15 cellular contexts compared by ENCODE assay signal in the genomic region with DNA sequence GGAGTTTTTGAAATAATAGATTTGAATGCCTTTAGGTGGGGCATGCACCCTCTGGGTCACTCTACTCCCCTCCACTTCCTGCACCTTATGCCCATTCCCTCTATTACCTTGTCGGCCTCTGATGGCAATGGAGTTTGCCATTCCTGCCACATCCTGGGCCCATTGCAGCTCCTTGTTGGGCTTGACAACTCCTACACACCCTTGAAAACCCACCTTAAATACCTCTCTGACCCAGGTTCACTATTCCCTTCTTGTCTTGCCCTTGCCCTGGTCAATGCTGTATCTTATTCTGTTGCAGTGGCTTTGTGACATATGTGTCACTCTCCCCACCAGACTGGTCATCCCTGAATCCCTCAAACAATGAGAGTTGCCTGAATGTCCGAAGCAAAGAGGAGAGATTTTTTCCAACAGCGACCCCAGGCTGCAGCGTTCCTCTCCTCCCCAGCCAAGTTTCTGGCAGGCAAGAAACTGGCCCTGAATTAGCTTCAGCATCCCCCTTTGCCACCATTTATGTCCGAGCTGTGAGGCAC. TPM values are rescaled to one million over a fixed set of nuclear protein-coding genes. Genes with fewer than 3 reads are reported as not detected.
DNase-seq lines count a peak whose midpoint lies in the region; ATAC-seq and TF ChIP-seq lines count a peak whose summit lies in the region.
"Had no signal": no experiment of that assay in that cellular context is flagged by ENCODE, and none has a peak within 500 bp of the region (broad histone marks: within the 10 kb centered on the region; RNA-seq: fewer than 3 reads in every experiment).

No MANE protein-coding gene starts in this region.

- DNase-seq in GM10266 (ENCODE audit: extremely low spot score) (no peak), islet precursor cell (peak; percentile 47), OCI-M2 (lab: John Stamatoyannopoulos, UW; ENCODE audit: unreplicated experiment) (no peak), NCI-H748 treated with DMSO at 0.1 percent for 48 hours (lab: John Stamatoyannopoulos, UW) (no peak), NCI-H1092 (lab: John Stamatoyannopoulos, UW) (no peak)
- DNase-seq in activated CD8-positive, alpha-beta T cell treated with anti-CD3 and anti-CD28 coated beads, Interleukin-2, amount 10 ng/mL, durations not matched to agents 7 days and 5 days, result peak; percentile 32
- DNase-seq: AML-193, colonic mucosa, KG1, mammary epithelial cell, WERI-Rb-1 had no signal

- peaks cover 77% of the 10 kb centered on the region for H3K4me1 Mint-ChIP-seq in activated CD8-positive, alpha-beta T cell treated with anti-CD3 and anti-CD28 coated beads, Interleukin-2, amount 10 ng/mL, durations not matched to agents 7 days and 5 days (ENCODE audit: low read depth)

- peak overlapping the region; percentile 98 for H3K4me2 ChIP-seq in BLaER1

- peak overlapping the region; percentile 93 for H3K27ac Mint-ChIP-seq in activated CD8-positive, alpha-beta T cell treated with anti-CD3 and anti-CD28 coated beads, Interleukin-2, amount 10 ng/mL, durations not matched to agents 7 days and 5 days

- H4K20me1 ChIP-seq in BLaER1, result no peaks in the 10 kb centered on the region

- H3K36me3 Mint-ChIP-seq in activated CD8-positive, alpha-beta T cell treated with anti-CD3 and anti-CD28 coated beads, Interleukin-2, amount 10 ng/mL, durations not matched to agents 7 days and 5 days (ENCODE audit: low read depth), result peaks cover 76% of the 10 kb centered on the region

- peak overlapping the region; percentile 63; the same call in 1 of the 2 replicates for H3K9ac ChIP-seq in BLaER1
- H3K9ac ChIP-seq: parathyroid adenoma had no signal

- POLR2A ChIA-PET in activated CD8-positive, alpha-beta T cell treated with anti-CD3 and anti-CD28 coated beads, Interleukin-2, amount 10 ng/mL, durations not matched to agents 7 days and 5 days (lab: Charles Lee), result interaction anchor here (0.6 to 20.0 kb wide), 14 partner anchors 10 to 241 kb away, joined by 3 to 454 read pairs (median 6); a partner anchor contains a TSS

- H3K27me3 Mint-ChIP-seq in activated CD8-positive, alpha-beta T cell treated with anti-CD3 and anti-CD28 coated beads, Interleukin-2, amount 10 ng/mL, durations not matched to agents 7 days and 5 days (ENCODE audit: low read depth), result no peaks in the 10 kb centered on the region

- peak overlapping the region; percentile 63 for H3K27ac ChIP-seq in BLaER1
- H3K27ac ChIP-seq: colonic mucosa, parathyroid adenoma, WERI-Rb-1 had no signal

- peak overlapping the region; percentile 86 for H3K4me3 Mint-ChIP-seq in activated CD8-positive, alpha-beta T cell treated with anti-CD3 and anti-CD28 coated beads, Interleukin-2, amount 10 ng/mL, durations not matched to agents 7 days and 5 days

- no peaks in the 10 kb centered on the region for H3K36me3 ChIP-seq in BLaER1
- H3K36me3 ChIP-seq: colonic mucosa, WERI-Rb-1 had no signal

- no peak for ATAC-seq in activated CD8-positive, alpha-beta T cell treated with anti-CD3 and anti-CD28 coated beads, Interleukin-2, amount 10 ng/mL, durations not matched to agents 7 days and 5 days
- ATAC-seq in HG03439 (IDR thresholded peaks at IDR 0.05; ENCODE audit: unreplicated experiment), result no peak

- no peaks in the 10 kb centered on the region for H3K27me3 ChIP-seq in BLaER1
- H3K27me3 ChIP-seq: colonic mucosa had no signal

- CTCF ChIA-PET in activated CD8-positive, alpha-beta T cell treated with anti-CD3 and anti-CD28 coated beads, Interleukin-2, amount 10 ng/mL, durations not matched to agents 7 days and 5 days (lab: Charles Lee), result interaction anchor here (0.7 to 21.1 kb wide), 14 partner anchors 14 to 201 kb away, joined by 3 to 618 read pairs (median 28); a partner anchor contains a TSS

- peak; percentile 26 for TF ChIP-seq CTCF in GM10266 (IDR thresholded peaks at IDR 0.05; ENCODE audit: control insufficient read depth, insufficient read depth, low read depth, missing control alignments)

- H3K4me3 ChIP-seq in BLaER1, result peak overlapping the region; percentile 64
- H3K4me3 ChIP-seq: colonic mucosa had no signal

- H3K4me1 ChIP-seq in BLaER1, result peaks cover 85% of the 10 kb centered on the region
- H3K4me1 ChIP-seq: parathyroid adenoma had no signal

- H3K9me3 ChIP-seq in BLaER1, result peaks cover 14% of the 10 kb centered on the region
- H3K9me3 ChIP-seq: colonic mucosa had no signal

- peaks cover 4% of the 10 kb centered on the region for H3K9me3 Mint-ChIP-seq in activated CD8-positive, alpha-beta T cell treated with anti-CD3 and anti-CD28 coated beads, Interleukin-2, amount 10 ng/mL, durations not matched to agents 7 days and 5 days (ENCODE audit: insufficient read depth)

RNA-seq across cellular contexts. Expression of a gene that starts 2.4 kb away (rescaled TPM):
- 100 to 1,000 TPM; 171 to 173 TPM for total RNA-seq in activated CD8-positive, alpha-beta T cell treated with anti-CD3 and anti-CD28 coated beads, Interleukin-2, amount 10 ng/mL, durations not matched to agents 7 days and 5 days
- total RNA-seq: SK-MEL-5 had no signal

Comparison
In these comparisons a context has a peak if more than half of its experiments do, and no peak if none do; other contexts are left out.
1. DNase-seq: peak in activated CD8-positive, alpha-beta T cell treated with anti-CD3 and anti-CD28 coated beads, Interleukin-2, amount 10 ng/mL, durations not matched to agents 7 days and 5 days (single experiment) and islet precursor cell (single experiment); none in GM10266 (single experiment), OCI-M2 (single experiment), NCI-H748 treated with DMSO at 0.1 percent for 48 hours (single experiment) and NCI-H1092 (single experiment).